In the genomic region with DNA sequence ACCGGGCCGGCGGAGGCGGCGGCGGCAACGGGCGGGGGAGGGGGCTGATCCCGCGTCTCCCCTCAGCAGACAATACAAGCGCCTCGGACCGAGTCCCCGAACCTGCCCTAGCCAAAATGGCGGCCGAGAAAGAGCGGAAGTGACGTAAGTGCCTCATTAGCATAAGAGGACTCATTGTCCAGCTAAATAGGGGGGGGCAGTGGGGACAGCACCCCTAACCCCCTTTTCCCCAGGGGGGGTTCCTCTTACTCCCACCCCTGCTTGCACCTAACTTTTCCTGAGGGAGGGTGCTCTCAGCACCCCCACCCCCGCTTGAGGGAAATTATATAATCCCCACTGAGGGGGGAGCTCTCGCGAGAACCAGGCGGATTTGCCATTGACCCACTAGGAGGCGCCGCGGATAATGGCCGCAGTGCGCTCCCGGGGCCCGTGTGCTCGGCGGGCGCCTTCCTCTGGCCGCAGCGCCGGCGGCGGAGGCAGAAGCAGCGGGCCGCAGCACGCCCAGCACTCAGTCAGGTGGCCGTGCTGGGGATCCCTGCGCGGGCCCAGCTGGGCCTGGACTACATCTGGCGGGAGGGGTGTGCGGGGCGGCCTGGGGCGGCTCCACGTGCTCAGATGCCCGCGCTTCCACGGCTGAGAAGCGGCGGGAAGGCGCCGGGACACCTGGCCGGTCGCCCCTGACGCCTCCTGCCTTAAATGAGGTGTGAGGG, we compare ENCODE assay signal across 8 cellular contexts. TPM values are rescaled to one million over a fixed set of nuclear protein-coding genes. Genes with fewer than 3 reads are reported as not detected.
DNase-seq lines count a peak whose midpoint lies in the region; ATAC-seq and TF ChIP-seq lines count a peak whose summit lies in the region.

A gene (minus strand): TSS at position 132 of the 710 bp plus-strand sequence. CDS start 27,441 bp downstream, outside the sequence.

- peak; percentile 66 for ATAC-seq in GM19395 (IDR thresholded peaks at IDR 0.05; ENCODE audit: unreplicated experiment)
- peak; percentile 47 for ATAC-seq in HG03565 (IDR thresholded peaks at IDR 0.05; ENCODE audit: unreplicated experiment)
- peak; percentile 90 for ATAC-seq in left lung

- TF ChIP-seq CTCF in left lung (IDR thresholded peaks at IDR 0.05) = peak; percentile 57 to 67

- no peaks in the 10 kb centered on the region for H3K27me3 ChIP-seq in left lung

- H3K36me3 ChIP-seq in left lung = peaks cover 0 to 32% of the 10 kb centered on the region in 2 donors

- peaks cover 11 to 42% of the 10 kb centered on the region in 2 donors for H3K4me1 ChIP-seq in left lung

- peaks cover 34% of the 10 kb centered on the region for H3K4me1 Mint-ChIP-seq in dendritic cell treated with granulocyte-macrophage colony-stimulating factor and Interleukin-4, amounts not matched to agents 40 ng/mL and 50 ng/mL, for 4 days (ENCODE audit: low read depth)

- H3K27ac Mint-ChIP-seq in dendritic cell treated with granulocyte-macrophage colony-stimulating factor and Interleukin-4, amounts not matched to agents 40 ng/mL and 50 ng/mL, for 4 days = peak within 1 kb of the TSS; percentile 96

- peak within 1 kb of the TSS; percentile 68 to 80 for H3K4me3 ChIP-seq in left lung

- H3K9me3 ChIP-seq in left lung = no peaks in the 10 kb centered on the region

- DNase-seq in CD1c-positive myeloid dendritic cell (ENCODE audit: extremely low spot score) (peak; percentile 95), NCI-H748 treated with DMSO at 0.1 percent for 48 hours (lab: John Stamatoyannopoulos, UW) (peak; percentile 92), left lung (peak; percentile 89 to 93)
- peak; percentile 81 to 87 for DNase-seq in activated CD4-positive, alpha-beta T cell treated with anti-CD3 and anti-CD28 coated beads, Interleukin-2, amount 50 U/mL, for 24 hours (ENCODE audit: low read depth in 1 of 2, low spot score in 1 of 2)
- DNase-seq in stimulated activated CD4-positive, alpha-beta T cell treated with anti-CD3 and anti-CD28 coated beads, Interleukin-2, amount 100 ng/mL, for 4 hours (ENCODE audit: low read depth) = peak; percentile 80

- peak within 1 kb of the TSS; percentile 98 for H3K27ac ChIP-seq in left lung

- peak within 1 kb of the TSS; percentile 91 for H3K4me3 Mint-ChIP-seq in dendritic cell treated with granulocyte-macrophage colony-stimulating factor and Interleukin-4, amounts not matched to agents 40 ng/mL and 50 ng/mL, for 4 days

- intact Hi-C loops in dendritic cell treated with granulocyte-macrophage colony-stimulating factor and Interleukin-4, amounts not matched to agents 40 ng/mL and 50 ng/mL, for 4 days (cut with micrococcal nuclease) = loop anchor here (1.0 to 2.0 kb wide), 2 partner anchors 27 to 137 kb away; a partner anchor contains a TSS
- intact Hi-C loops in left lung (cut with DNase I) = no loop called here

- no peaks in the 10 kb centered on the region for H3K27me3 Mint-ChIP-seq in dendritic cell treated with granulocyte-macrophage colony-stimulating factor and Interleukin-4, amounts not matched to agents 40 ng/mL and 50 ng/mL, for 4 days

- no peaks in the 10 kb centered on the region for H3K9me3 Mint-ChIP-seq in dendritic cell treated with granulocyte-macrophage colony-stimulating factor and Interleukin-4, amounts not matched to agents 40 ng/mL and 50 ng/mL, for 4 days

- H3K36me3 Mint-ChIP-seq in dendritic cell treated with granulocyte-macrophage colony-stimulating factor and Interleukin-4, amounts not matched to agents 40 ng/mL and 50 ng/mL, for 4 days (ENCODE audit: low read depth) = peaks cover 63% of the 10 kb centered on the region

RNA-seq across cellular contexts. Expression of the gene that starts here (rescaled TPM):
- 10 to 100 TPM; 51.9 to 58.7 TPM for total RNA-seq in left lung

Comparison
In these comparisons a context has a peak if more than half of its experiments do, and no peak if none do; other contexts are left out.
1. Peak in every context shown above with its lines: DNase-seq, ATAC-seq, H3K4me3 ChIP-seq and H3K27ac ChIP-seq.